In the genomic region with DNA sequence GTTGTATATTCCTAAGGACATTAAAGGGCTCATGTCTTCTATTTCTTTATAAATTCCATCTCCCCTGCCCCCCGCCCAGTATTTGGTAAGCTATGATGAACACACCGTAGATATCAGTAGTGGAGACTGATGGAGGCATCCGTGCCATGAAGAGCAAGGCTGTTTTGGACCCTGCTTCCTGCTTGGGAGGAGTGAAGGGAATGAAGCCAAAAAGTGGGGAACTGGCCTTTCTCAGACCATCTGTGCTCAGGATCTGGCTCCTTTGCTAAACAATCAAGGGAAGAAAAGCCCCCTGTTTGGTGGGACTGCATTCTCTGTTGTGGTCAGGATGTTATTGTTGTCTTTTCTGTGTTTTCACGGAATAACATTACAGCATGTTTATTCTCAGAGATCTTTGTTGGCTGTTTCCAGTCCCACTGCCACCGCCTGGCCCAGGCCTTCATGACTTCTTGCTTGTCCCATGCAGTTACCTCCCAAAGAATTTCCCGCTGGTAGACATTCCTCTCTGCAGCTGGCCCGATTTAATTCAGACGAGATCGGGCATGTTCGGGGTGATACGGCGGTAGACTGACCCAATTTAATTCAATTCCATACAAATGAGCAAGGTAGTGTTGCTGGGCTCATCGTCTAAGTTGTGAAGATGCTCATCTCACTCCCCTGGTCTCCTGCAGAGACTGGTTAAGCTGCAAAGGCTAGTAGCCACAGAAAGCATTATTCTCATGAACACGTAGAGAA, we compare ENCODE assay signal across 18 cellular contexts. TPM values are rescaled to one million over a fixed set of nuclear protein-coding genes. Genes with fewer than 3 reads are reported as not detected.
A peak's percentile ranks its signal among the peaks of the same experiment; 100 is the strongest.
DNase-seq lines count a peak whose midpoint lies in the region; ATAC-seq, FAIRE-seq and TF ChIP-seq lines count a peak whose summit lies in the region.
"Had no signal": no experiment of that assay in that cellular context is flagged by ENCODE, and none has a peak within 500 bp of the region (broad histone marks: within the 10 kb centered on the region; RNA-seq: fewer than 3 reads in every experiment).

No MANE protein-coding gene starts in this region.

- no peaks in the 10 kb centered on the region for H3K9me1 ChIP-seq in keratinocyte (ENCODE audit: control insufficient read depth, extremely low read depth, insufficient read depth, low read length)

- POLR2A ChIA-PET in WTC11 (lab: Charles Lee) = no interaction called here

- H3K27me3 ChIP-seq in keratinocyte (ENCODE audit: control insufficient read depth, extremely low read depth, insufficient read depth, low read length) = no peaks in the 10 kb centered on the region
- no peaks in the 10 kb centered on the region for H3K27me3 ChIP-seq in pancreas
- H3K27me3 ChIP-seq in gastroesophageal sphincter = no peaks in the 10 kb centered on the region

- H3K4me3 ChIP-seq in keratinocyte (ENCODE audit: control insufficient read depth in 2 of 3, extremely low read depth in 1 of 3, insufficient read depth in 2 of 3, low read depth in 1 of 3, low read length in 3 of 3) = no peak overlapping the region
- H3K4me3 ChIP-seq in pancreas = no peak overlapping the region
- no peak overlapping the region for H3K4me3 ChIP-seq in gastroesophageal sphincter
- H3K4me3 ChIP-seq: HAP-1, MG63 had no signal

- H3K9ac ChIP-seq in keratinocyte (ENCODE audit: control insufficient read depth, extremely low read depth, insufficient read depth, low read length) = no peak overlapping the region

- no peak for TF ChIP-seq EP300 in gastroesophageal sphincter (IDR thresholded peaks at IDR 0.05)

- TF ChIP-seq CTCF in keratinocyte (optimal IDR thresholded peaks at IDR 0.05 in 1 of 3, IDR thresholded peaks at IDR 0.05 in 1 of 3, conservative IDR thresholded peaks at IDR 0.05 in 1 of 3; ENCODE audit: extremely low read depth in 1 of 3, insufficient read depth in 2 of 3, low read length in 3 of 3) = no peak
- TF ChIP-seq CTCF in WTC11 (IDR thresholded peaks at IDR 0.05) = no peak
- TF ChIP-seq CTCF in pancreas (IDR thresholded peaks at IDR 0.05) = no peak
- TF ChIP-seq CTCF in gastroesophageal sphincter (IDR thresholded peaks at IDR 0.05) = no peak

- CTCF ChIA-PET in WTC11 (lab: Charles Lee) = no interaction called here

- no peaks in the 10 kb centered on the region for H3K9me3 Mint-ChIP-seq in WTC11

- H3K27me3 Mint-ChIP-seq in WTC11 (ENCODE audit: low read depth) = no peaks in the 10 kb centered on the region

- H3K27ac Mint-ChIP-seq in WTC11 = no peak overlapping the region
- H3K27ac Mint-ChIP-seq: CD14-positive monocyte had no signal

- H3K4me1 ChIP-seq in keratinocyte (ENCODE audit: control insufficient read depth, extremely low read depth, insufficient read depth, low read length) = peaks cover 10% of the 10 kb centered on the region
- no peaks in the 10 kb centered on the region for H3K4me1 ChIP-seq in pancreas
- peaks cover 0 to 11% (median 0%) of the 10 kb centered on the region in 3 donors for H3K4me1 ChIP-seq in gastroesophageal sphincter
- H3K4me1 ChIP-seq: HAP-1 had no signal

- H3K36me3 ChIP-seq in keratinocyte (ENCODE audit: control insufficient read depth in 2 of 2, extremely low read depth in 1 of 2, insufficient read depth in 2 of 2, low read length in 2 of 2) (no peaks in the 10 kb centered on the region), pancreas (no peaks in the 10 kb centered on the region), gastroesophageal sphincter (no peaks in the 10 kb centered on the region)
- H3K36me3 ChIP-seq: HAP-1, MG63 had no signal

- no peak for TF ChIP-seq POLR2A in gastroesophageal sphincter (IDR thresholded peaks at IDR 0.05)

- no peak for ATAC-seq in WTC11
- no peak for ATAC-seq in pancreas
- ATAC-seq in GM21390 (IDR thresholded peaks at IDR 0.05; ENCODE audit: unreplicated experiment) = no peak
- ATAC-seq in gastroesophageal sphincter = no peak

- in situ Hi-C loops in G401 (cut with HindIII; ENCODE audit: low sequenced_read_pairs) = no loop called here

- peak overlapping the region; percentile 33 for H3K4me2 ChIP-seq in keratinocyte (ENCODE audit: control insufficient read depth, extremely low read depth, insufficient read depth, low read depth, low read length)

- no peak overlapping the region for H3K27ac ChIP-seq in keratinocyte (ENCODE audit: control insufficient read depth, insufficient read depth, low read length)
- H3K27ac ChIP-seq in pancreas = no peak overlapping the region
- no peak overlapping the region for H3K27ac ChIP-seq in gastroesophageal sphincter

- H3K9me3 ChIP-seq in keratinocyte (ENCODE audit: control insufficient read depth, low read depth, low read length) (no peaks in the 10 kb centered on the region), pancreas (no peaks in the 10 kb centered on the region), gastroesophageal sphincter (no peaks in the 10 kb centered on the region)
- H3K9me3 ChIP-seq: HAP-1, MG63 had no signal

- H3K36me3 Mint-ChIP-seq in WTC11 = no peaks in the 10 kb centered on the region
- H3K36me3 Mint-ChIP-seq: CD14-positive monocyte had no signal

- DNase-seq in G401 (ENCODE audit: low spot score) = peak; percentile 84
- peak; percentile 88 for DNase-seq in NCI-H446 treated with DMSO at 0.1 percent for 48 hours (lab: John Stamatoyannopoulos, UW)
- peak; percentile 5 to 67 for DNase-seq in cerebellar nuclear complex (lab: John Stamatoyannopoulos, UW)
- DNase-seq in keratinocyte (ENCODE audit: low read depth, low spot score) = peak; percentile 19
- DNase-seq in WTC11 (ENCODE audit: low spot score) = no peak
- no peak for DNase-seq in pancreas
- DNase-seq: DMS153, EL, MG63, NCI-H1092 treated with DMSO at 0.1 percent for 48 hours, NCI-H187, NCI-H748 treated with DMSO at 0.1 percent for 48 hours, RPMI8226 had no signal

- WGBS in pancreas, 2 donors = 80 to 86% methylated on average over 14 of the region's 14 CpGs
- 69 to 86% methylated on average over 8 to 10 of the region's 14 CpGs for WGBS in gastroesophageal sphincter (ENCODE audit: low coverage in 1 of 2), 2 donors

- H3K4me3 Mint-ChIP-seq in WTC11 = no peak overlapping the region
- H3K4me3 Mint-ChIP-seq: CD14-positive monocyte had no signal

- peak overlapping the region; percentile 54 for H2AFZ ChIP-seq in keratinocyte (ENCODE audit: control insufficient read depth, low read length)

- FAIRE-seq in keratinocyte (lab: Jason Lieb, UNC) (no peak), pancreas (lab: Jason Lieb, UNC) (no peak)
- FAIRE-seq: GM19239 had no signal

- H3K4me1 Mint-ChIP-seq in WTC11 = no peaks in the 10 kb centered on the region

- dilution Hi-C loops in keratinocyte (cut with MboI; ENCODE audit: extremely low pct_ligation_motif_present, low sequenced_read_pairs) = no loop called here

- intact Hi-C loops in pancreas (cut with DNase I) = no loop called here

- H3K79me2 ChIP-seq in keratinocyte (ENCODE audit: control insufficient read depth, insufficient read depth, low read length) = no peaks in the 10 kb centered on the region

- H4K20me1 ChIP-seq in keratinocyte (ENCODE audit: control insufficient read depth, extremely low read depth, insufficient read depth, low read length) = no peaks in the 10 kb centered on the region

TF ChIP-seq in WTC11, 78 proteins besides CTCF, POLR2A, EP300 and RAD21 (continues in another document):
- TF ChIP-seq ESRRA (CRISPR knock-in tag; IDR thresholded peaks at IDR 0.05; ENCODE audit: borderline replicate concordance) (no peak), NFE2L1 (CRISPR knock-in tag; IDR thresholded peaks at IDR 0.05) (no peak)
- TF ChIP-seq, protein P1, sequence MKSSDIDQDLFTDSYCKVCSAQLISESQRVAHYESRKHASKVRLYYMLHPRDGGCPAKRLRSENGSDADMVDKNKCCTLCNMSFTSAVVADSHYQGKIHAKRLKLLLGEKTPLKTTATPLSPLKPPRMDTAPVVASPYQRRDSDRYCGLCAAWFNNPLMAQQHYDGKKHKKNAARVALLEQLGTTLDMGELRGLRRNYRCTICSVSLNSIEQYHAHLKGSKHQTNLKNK (CRISPR knock-in tag; IDR thresholded peaks at IDR 0.05) = no peak

RNA-seq across cellular contexts. Expression of a gene that starts 31.4 kb away (rescaled TPM):
- 0.68 TPM in 1 of 2 replicates, not detected in the other for total RNA-seq in G401 (2014; rRNA removed; shearing (Covaris generic))
- polyA plus RNA-seq in keratinocyte = 12.6 to 13.8 TPM (median 12.9 TPM) in 3 replicates
- 13.3 TPM for polyA plus RNA-seq in keratinocyte (2011; ENCODE audit: low read depth)
- 15.0 and 17.8 TPM in 2 replicates for polyA plus RNA-seq in keratinocyte (2011; cell fraction: cytosol; rRNA removed)
- polyA plus RNA-seq in keratinocyte (2011; cell fraction: nucleus; rRNA removed) = 13.0 and 14.4 TPM in 2 replicates
- 17.4 and 28.5 TPM in 2 replicates for polyA plus RNA-seq in keratinocyte (2012; ENCODE audit: low replicate concordance)
- polyA minus RNA-seq in keratinocyte = 16.8 to 45.6 TPM (median 19.3 TPM) in 3 replicates
- polyA minus RNA-seq in keratinocyte (2011; cell fraction: cytosol; rRNA and poly(A)+ RNA removed) = 14.6 TPM
- polyA minus RNA-seq in keratinocyte (2011; cell fraction: nucleus; rRNA and poly(A)+ RNA removed) = 9.7 and 15.7 TPM in 2 replicates
- total RNA-seq in WTC11 (2021) = 16.9 to 19.6 TPM (median 18.6 TPM) in 3 replicates
- 10 to 100 TPM; 26.9 to 48.6 (median 40.3) TPM for total RNA-seq in pancreas
- polyA plus RNA-seq in pancreas = 10 to 100 TPM; 11.8 to 36.0 TPM
- total RNA-seq in gastroesophageal sphincter = 10 to 100 TPM; 30.0 to 45.2 (median 36.0) TPM

Comparison
In these comparisons a context has a peak if more than half of its experiments do, and no peak if none do; other contexts are left out.
1. DNase-seq: peak in G401 (single experiment), NCI-H446 treated with DMSO at 0.1 percent for 48 hours (single experiment), cerebellar nuclear complex (2 of 2) and keratinocyte (single experiment); none in WTC11 (single experiment) and pancreas (0 of 6).
2. RNA of a gene that starts 31.4 kb away (total RNA-seq): 26.9 to 48.6 TPM in pancreas, 30.0 to 45.2 TPM in gastroesophageal sphincter and 16.9 to 19.6 TPM in WTC11; 0.68 TPM in G401; every median in the first group is over 10 times any median in the second.